ENCODE assay signal across 22 cellular contexts in genomic region chr1:59051007-59051406, GRCh38.
"Had no signal": no experiment of that assay in that cellular context is flagged by ENCODE, and none has a peak within 500 bp of the region (broad histone marks: within the 10 kb centered on the region; RNA-seq: fewer than 3 reads in every experiment).

No MANE protein-coding gene starts in this region.

- H3K9me3 Mint-ChIP-seq: immature natural killer cell, memory B cell had no signal

- H3K4me3 Mint-ChIP-seq: immature natural killer cell; memory B cell; mesothelial cell of epicardium; naive B cell; naive thymus-derived CD4-positive, alpha-beta T cell had no signal

- H3K27me3 Mint-ChIP-seq: memory B cell, naive B cell had no signal

- ATAC-seq: left cardiac atrium; left colon; left lobe of liver; left lung; left ventricle myocardium superior; lower lobe of right lung; mucosa of descending colon; naive thymus-derived CD4-positive, alpha-beta T cell had no signal

- H3K27ac Mint-ChIP-seq: immature natural killer cell; memory B cell; mesothelial cell of epicardium; naive B cell; naive thymus-derived CD4-positive, alpha-beta T cell had no signal

- DNase-seq: hippocampal formation; hypothalamus; immature natural killer cell; islet precursor cell; kidney; kidney glomerular epithelial cell; left cardiac atrium; left colon; left lung; left ventricle myocardium inferior; left ventricle myocardium superior; lower lobe of right lung; mammary epithelial cell; mesenchymal stem cell; mesendoderm; midbrain; mucosa of descending colon; naive B cell; naive thymus-derived CD4-positive, alpha-beta T cell had no signal
